Comparison of ENCODE assay signal across 15 cellular contexts in the genomic region with DNA sequence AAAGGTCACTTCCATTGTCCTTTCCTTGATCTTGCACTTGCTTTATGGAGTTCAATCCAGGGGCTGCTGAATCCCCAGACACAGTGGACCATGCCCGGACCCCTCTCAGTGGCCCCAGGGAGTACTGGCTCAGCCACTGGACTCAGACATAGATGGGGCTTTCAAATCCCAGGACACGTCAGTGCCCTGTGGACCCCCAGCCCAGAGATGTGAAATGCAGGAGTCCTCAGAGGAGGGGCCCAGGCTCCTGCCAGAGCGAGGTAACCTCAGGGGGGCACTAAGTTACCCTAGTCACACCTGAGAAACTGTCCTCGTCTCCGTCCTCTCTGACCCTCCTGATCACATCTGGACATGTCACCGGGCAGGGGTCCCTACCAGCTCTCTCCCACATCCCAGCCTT.
"Had no signal": no experiment of that assay in that cellular context is flagged by ENCODE, and none has a peak within 500 bp of the region (broad histone marks: within the 10 kb centered on the region; RNA-seq: fewer than 3 reads in every experiment).

No MANE protein-coding gene starts in this region.

- H3K4me3 Mint-ChIP-seq: activated CD8-positive, alpha-beta T cell treated with anti-CD3 and anti-CD28 coated beads for 36 hours; activated naive CD8-positive, alpha-beta T cell; activated T-cell treated with anti-CD3 and anti-CD28 coated beads, Interleukin-2, amount 50 U/mL, for 72 hours; stimulated activated naive CD8-positive, alpha-beta T cell treated with anti-CD3 and anti-CD28 coated beads, Interleukin-15, Interleukin-2, amounts not matched to agents 100 ng/mL and 50 ng/mL, for 24 hours had no signal

- H3K27ac ChIP-seq: foreskin keratinocyte, left lung, upper lobe of left lung had no signal

- H3K27me3 ChIP-seq: foreskin keratinocyte, left lung, upper lobe of left lung had no signal

- DNase-seq: activated CD4-positive, alpha-beta T cell treated with anti-CD3 and anti-CD28 coated beads for 4 hours; activated CD8-positive, alpha-beta memory T cell treated with anti-CD3 and anti-CD28 coated beads, Interleukin-2, amount 50 U/mL, for 4 hours; activated CD8-positive, alpha-beta T cell treated with anti-CD3 and anti-CD28 coated beads for 36 hours; activated T-cell treated with anti-CD3 and anti-CD28 coated beads, Interleukin-2, amount 50 U/mL, for 72 hours; foreskin keratinocyte; glutamatergic neuron; hippocampal formation; mammary epithelial cell; occipital lobe; retina; T-helper 2 cell had no signal

- H3K27ac Mint-ChIP-seq: activated CD8-positive, alpha-beta T cell treated with anti-CD3 and anti-CD28 coated beads for 36 hours; activated naive CD8-positive, alpha-beta T cell; activated T-cell treated with anti-CD3 and anti-CD28 coated beads, Interleukin-2, amount 50 U/mL, for 72 hours; stimulated activated naive CD8-positive, alpha-beta T cell treated with anti-CD3 and anti-CD28 coated beads, Interleukin-15, Interleukin-2, amounts not matched to agents 100 ng/mL and 50 ng/mL, for 24 hours had no signal

- H3K9me3 Mint-ChIP-seq: activated CD8-positive, alpha-beta T cell treated with anti-CD3 and anti-CD28 coated beads for 36 hours; activated T-cell treated with anti-CD3 and anti-CD28 coated beads, Interleukin-2, amount 50 U/mL, for 72 hours; stimulated activated naive CD8-positive, alpha-beta T cell treated with anti-CD3 and anti-CD28 coated beads, Interleukin-15, Interleukin-2, amounts not matched to agents 100 ng/mL and 50 ng/mL, for 24 hours had no signal

- H3K27me3 Mint-ChIP-seq: activated CD8-positive, alpha-beta T cell treated with anti-CD3 and anti-CD28 coated beads for 36 hours; activated naive CD8-positive, alpha-beta T cell; stimulated activated naive CD8-positive, alpha-beta T cell treated with anti-CD3 and anti-CD28 coated beads, Interleukin-15, Interleukin-2, amounts not matched to agents 100 ng/mL and 50 ng/mL, for 24 hours had no signal

- H3K4me1 ChIP-seq: foreskin keratinocyte, left lung had no signal

- H3K9me3 ChIP-seq: left lung, upper lobe of left lung had no signal

- H3K4me3 ChIP-seq: left lung, upper lobe of left lung had no signal

- ATAC-seq: activated CD8-positive, alpha-beta T cell treated with anti-CD3 and anti-CD28 coated beads for 36 hours; activated T-cell treated with anti-CD3 and anti-CD28 coated beads, Interleukin-2, amount 50 U/mL, for 72 hours; foreskin keratinocyte; left lung had no signal
